9 cellular contexts compared by ENCODE assay signal in the genomic region with DNA sequence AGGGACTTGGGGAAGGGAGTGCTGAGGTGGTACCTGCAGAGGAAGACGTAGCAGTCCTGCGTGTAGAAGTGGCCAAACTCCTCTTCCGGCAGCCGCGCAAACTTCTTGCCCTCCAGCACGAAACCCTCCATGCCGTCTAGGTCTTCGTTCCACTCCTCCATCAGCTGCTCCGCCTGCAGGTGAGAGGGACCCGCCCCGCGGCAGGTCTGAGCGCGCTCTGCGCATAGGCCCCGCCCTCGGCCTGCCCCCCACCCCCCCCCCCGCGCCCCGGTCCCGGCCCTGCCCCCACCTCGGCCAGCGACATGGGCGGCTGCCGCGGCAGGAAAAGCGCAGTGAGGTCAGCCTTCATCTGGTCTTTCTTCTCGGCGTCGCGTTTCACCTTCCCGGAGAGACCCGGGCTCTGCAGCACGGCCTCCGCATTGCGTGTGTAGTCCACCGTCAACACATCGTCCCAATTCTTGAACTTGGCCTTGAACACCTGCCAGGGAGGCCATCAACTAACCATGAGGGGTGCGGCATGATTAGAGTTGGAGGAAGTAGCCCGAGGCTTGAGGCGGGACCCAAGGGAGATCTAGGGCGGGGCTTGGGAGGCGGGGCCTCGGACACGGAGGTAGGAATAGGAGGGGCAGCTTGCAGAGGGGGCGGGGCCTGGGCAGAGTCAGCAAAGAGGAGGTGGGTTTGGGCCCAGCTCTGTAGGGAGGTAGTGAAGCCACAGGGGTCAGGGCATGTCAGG. TPM values are rescaled to one million over a fixed set of nuclear protein-coding genes. Genes with fewer than 3 reads are reported as not detected.
DNase-seq lines count a peak whose midpoint lies in the region; ATAC-seq and TF ChIP-seq lines count a peak whose summit lies in the region.
"Had no signal": no experiment of that assay in that cellular context is flagged by ENCODE, and none has a peak within 500 bp of the region (broad histone marks: within the 10 kb centered on the region; RNA-seq: fewer than 3 reads in every experiment).

No MANE protein-coding gene starts in this region.

- no peak overlapping the region for H3K4me3 Mint-ChIP-seq in effector memory CD8-positive, alpha-beta T cell

- POLR2A ChIA-PET in A673 (lab: Charles Lee; ENCODE audit: low non-redundant PET): no interaction called here
- POLR2A ChIA-PET in PC-9 (lab: Charles Lee; ENCODE audit: unreplicated experiment): interaction anchor here (0.6 to 1.4 kb wide), 2 partner anchors 11 to 12 kb away, joined by 4 to 6 read pairs; no protein-coding TSS in a partner anchor

- H3F3A ChIP-seq in PC-9 (ENCODE audit: insufficient read depth, low read depth): peaks cover 53% of the 10 kb centered on the region; the same call in 1 of the 2 replicates

- H3K4me1 Mint-ChIP-seq in effector memory CD8-positive, alpha-beta T cell (ENCODE audit: low read depth in 2 of 2): peaks cover 4 to 8% of the 10 kb centered on the region in 2 donors

- H3K27me3 ChIP-seq in A673 (replicated peaks; ENCODE audit: insufficient read depth, low read depth, low read length, poor library complexity) (no peaks in the 10 kb centered on the region), H7 (ENCODE audit: control insufficient read depth, insufficient read depth, low read length) (no peaks in the 10 kb centered on the region), PC-9 (ENCODE audit: insufficient read depth, low read depth) (no peaks in the 10 kb centered on the region)
- H3K27me3 ChIP-seq: right lobe of liver had no signal

- no peaks in the 10 kb centered on the region for H3K9me3 Mint-ChIP-seq in effector memory CD8-positive, alpha-beta T cell

- intact Hi-C loops in A673 (cut with micrococcal nuclease; ENCODE audit: unreplicated experiment): no loop called here
- intact Hi-C loops in PC-9 (cut with micrococcal nuclease; ENCODE audit: unreplicated experiment): no loop called here
- intact Hi-C loops in mucosa of descending colon (cut with DNase I, micrococcal nuclease): no loop called here

- H3K4me3 ChIP-seq in A673 (ENCODE audit: low read depth, low read length, poor library complexity, severe bottlenecking): no peak overlapping the region
- H3K4me3 ChIP-seq in H7 (ENCODE audit: insufficient read depth, low read depth, low read length): peak overlapping the region; percentile 54
- no peak overlapping the region for H3K4me3 ChIP-seq in PC-9
- no peak overlapping the region for H3K4me3 ChIP-seq in mucosa of descending colon
- H3K4me3 ChIP-seq: right lobe of liver had no signal

- TF ChIP-seq CTCF in A673 (conservative IDR thresholded peaks at IDR 0.05; ENCODE audit: low read depth, low read length) (no peak), PC-9 (conservative IDR thresholded peaks at IDR 0.05) (no peak), mucosa of descending colon (IDR thresholded peaks at IDR 0.05) (no peak)

- CTCF ChIA-PET in A673 (lab: Charles Lee) (no interaction called here), PC-9 (lab: Charles Lee) (interaction anchor here (0.7 kb wide), 1 partner anchor 26 kb away, joined by 3 read pairs; no protein-coding TSS in a partner anchor)

- DNase-seq in A673 (ENCODE audit: low spot score): peak; percentile 74
- peak; percentile 100 for DNase-seq in H7
- peak; percentile 65 to 90 for DNase-seq in PC-9
- no peak for DNase-seq in effector memory CD8-positive, alpha-beta T cell
- DNase-seq in mucosa of descending colon: peak; percentile 93 to 97 (median 94)
- no peak for DNase-seq in UCSD-AML1 (lab: John Stamatoyannopoulos, UW; ENCODE audit: unreplicated experiment)
- DNase-seq: right lobe of liver had no signal

- H3K9me2 ChIP-seq in PC-9 (ENCODE audit: insufficient read depth): no peaks in the 10 kb centered on the region

- peaks cover 66% of the 10 kb centered on the region for H3K36me3 Mint-ChIP-seq in effector memory CD8-positive, alpha-beta T cell (ENCODE audit: insufficient read depth)

- H3K36me3 ChIP-seq in A673 (ENCODE audit: insufficient read depth, low read length, poor library complexity, severe bottlenecking) (peaks cover 39% of the 10 kb centered on the region), H7 (replicated peaks; ENCODE audit: control insufficient read depth, insufficient read depth, low read length) (peaks cover 37% of the 10 kb centered on the region), PC-9 (ENCODE audit: low read depth) (peaks cover 30% of the 10 kb centered on the region), mucosa of descending colon (ENCODE audit: low read depth) (no peaks in the 10 kb centered on the region)

- peak; percentile 23 for ATAC-seq in effector memory CD8-positive, alpha-beta T cell (replicated peaks)
- ATAC-seq in mucosa of descending colon (peak; percentile 92), GM19452 (IDR thresholded peaks at IDR 0.05; ENCODE audit: unreplicated experiment) (no peak), GM18867 (IDR thresholded peaks at IDR 0.05; ENCODE audit: unreplicated experiment) (no peak)

- peak overlapping the region in 1 of 2 donors; percentile 59 for H3K27ac Mint-ChIP-seq in effector memory CD8-positive, alpha-beta T cell

- H3K27me3 Mint-ChIP-seq in effector memory CD8-positive, alpha-beta T cell: no peaks in the 10 kb centered on the region

- H3K27ac ChIP-seq in A673 (ENCODE audit: low read depth, low read length, poor library complexity, severe bottlenecking) (no peak overlapping the region), PC-9 (no peak overlapping the region)
- H3K27ac ChIP-seq: right lobe of liver had no signal

- H2AFZ ChIP-seq in PC-9: no peak overlapping the region

- H3K9me3 ChIP-seq in A673 (ENCODE audit: low read depth, low read length, poor library complexity, severe bottlenecking): no peaks in the 10 kb centered on the region
- H3K9me3 ChIP-seq in PC-9 (ENCODE audit: insufficient read depth, low read depth): no peaks in the 10 kb centered on the region
- no peaks in the 10 kb centered on the region for H3K9me3 ChIP-seq in mucosa of descending colon
- H3K9me3 ChIP-seq: right lobe of liver had no signal

- no peak overlapping the region for H3K4me2 ChIP-seq in PC-9

- no peaks in the 10 kb centered on the region for H3K79me2 ChIP-seq in PC-9 (ENCODE audit: low read depth)

- H3K4me1 ChIP-seq in A673 (ENCODE audit: insufficient read depth, low read length, poor library complexity, severe bottlenecking) (no peaks in the 10 kb centered on the region), PC-9 (replicated peaks; ENCODE audit: insufficient read depth) (no peaks in the 10 kb centered on the region), mucosa of descending colon (ENCODE audit: low read depth) (peaks cover 3% of the 10 kb centered on the region)
- H3K4me1 ChIP-seq: right lobe of liver had no signal

- BruUV-seq in A673 (replicated peaks; lab: Mats Ljungman, UMichigan) (no TSS peak), PC-9 (replicated peaks; lab: Mats Ljungman, UMichigan) (no TSS peak)

- peaks cover 18% of the 10 kb centered on the region for H4K20me1 ChIP-seq in PC-9 (ENCODE audit: insufficient read depth)

RNA-seq across cellular contexts. Expression of a gene that starts 11.5 kb away (rescaled TPM):
- total RNA-seq in A673 (2021) (169 and 200 TPM in 2 replicates), PC-9 (2021) (430 and 434 TPM in 2 replicates), mucosa of descending colon (100 to 1,000 TPM; 278 to 319 (median 316) TPM)
- total RNA-seq in H7 (2014; rRNA removed; shearing (Covaris generic)): 199 and 225 TPM in 2 replicates

RNA-seq across cellular contexts. Expression of a gene that starts 13.4 kb away (rescaled TPM):
- total RNA-seq in A673 (2021) (8.1 and 10.4 TPM in 2 replicates), PC-9 (2021) (29.6 and 33.0 TPM in 2 replicates), mucosa of descending colon (10 to 100 TPM; 13.4 to 20.7 (median 16.4) TPM)
- 16.2 and 17.3 TPM in 2 replicates for total RNA-seq in H7 (2014; rRNA removed; shearing (Covaris generic))

RNA-seq across cellular contexts. Expression of a gene that starts 21.6 kb away (rescaled TPM):
- total RNA-seq in A673 (2021) (30.2 and 39.8 TPM in 2 replicates), PC-9 (2021) (44.9 and 57.6 TPM in 2 replicates), mucosa of descending colon (10 to 100 TPM in 2 of 3 donors, 1 to 10 TPM in 1; 6.7 to 15.1 (median 10.3) TPM)
- total RNA-seq in H7 (2014; rRNA removed; shearing (Covaris generic)): 81.6 and 85.1 TPM in 2 replicates

Comparison
In these comparisons a context has a peak if more than half of its experiments do, and no peak if none do; other contexts are left out.
1. DNase-seq: peak in A673 (single experiment), H7 (single experiment), PC-9 (2 of 2) and mucosa of descending colon (3 of 3); none in effector memory CD8-positive, alpha-beta T cell (0 of 3) and UCSD-AML1 (single experiment).
2. ATAC-seq: peak in effector memory CD8-positive, alpha-beta T cell (single experiment) and mucosa of descending colon (single experiment); none in GM19452 (single experiment) and GM18867 (single experiment).